In genomic region chr6:21935561-21936028, GRCh38 we compare ENCODE assay signal across 8 cellular contexts.
A peak's percentile ranks its signal among the peaks of the same experiment; 100 is the strongest.
DNase-seq lines count a peak whose midpoint lies in the region; ATAC-seq, FAIRE-seq and TF ChIP-seq lines count a peak whose summit lies in the region.

No MANE protein-coding gene starts in this region.

- WGBS in endodermal cell (ENCODE audit: insufficient coverage in 1 of 2, insufficient read length in 1 of 2), 2 experiments: 47 to 60% methylated on average over 1 to 2 of the region's 2 CpGs
- 31 to 34% methylated on average over 2 of the region's 2 CpGs for WGBS in pancreas, 2 donors
- 73% methylated on average over 2 of the region's 2 CpGs for WGBS in prostate gland

- no peak for FAIRE-seq in pancreas (lab: Jason Lieb, UNC)

- DNase-seq in Caco-2: no peak
- peak; percentile 25 to 60 for DNase-seq in NCI-H524 (lab: John Stamatoyannopoulos, UW)
- peak; percentile 78 for DNase-seq in endodermal cell
- peak in 3 of 6 donors; percentile 5 to 25 (median 19) for DNase-seq in pancreas
- no peak for DNase-seq in prostate gland (ENCODE audit: low spot score)
- no peak for DNase-seq in HuH-7 (ENCODE audit: low spot score)
- no peak for DNase-seq in NCI-H446 (lab: John Stamatoyannopoulos, UW)

- H3K4me3 Mint-ChIP-seq in Caco-2 (ENCODE audit: unreplicated experiment): no peak overlapping the region
- H3K4me3 Mint-ChIP-seq in endodermal cell: no peak overlapping the region

- no peaks in the 10 kb centered on the region for H3K4me1 ChIP-seq in Caco-2
- no peaks in the 10 kb centered on the region for H3K4me1 ChIP-seq in endodermal cell (ENCODE audit: control insufficient read depth, insufficient read depth, low read length)
- no peaks in the 10 kb centered on the region for H3K4me1 ChIP-seq in pancreas
- no peaks in the 10 kb centered on the region for H3K4me1 ChIP-seq in prostate gland (replicated peaks)

- POLR2A ChIA-PET in Caco-2 (lab: Charles Lee): no interaction called here

- H3K9ac ChIP-seq in endodermal cell (ENCODE audit: extremely low read depth, low read length, poor library complexity, severe bottlenecking): no peak overlapping the region

- H3K27ac Mint-ChIP-seq in Caco-2 (ENCODE audit: unreplicated experiment) (peak overlapping the region; percentile 25), endodermal cell (peak overlapping the region; percentile 85)

- H3K36me3 Mint-ChIP-seq in Caco-2 (ENCODE audit: insufficient read depth, unreplicated experiment) (peaks cover 6% of the 10 kb centered on the region), endodermal cell (ENCODE audit: low read depth) (peaks cover 38% of the 10 kb centered on the region)

- no TSS peak for BruUV-seq in Caco-2 (replicated peaks; lab: Mats Ljungman, UMichigan)

- H3K27me3 ChIP-seq in Caco-2 (replicated peaks; ENCODE audit: control insufficient read depth, insufficient read depth, low read length): no peaks in the 10 kb centered on the region
- H3K27me3 ChIP-seq in endodermal cell (ENCODE audit: control insufficient read depth, insufficient read depth, low read length, poor library complexity, severe bottlenecking): no peaks in the 10 kb centered on the region
- no peaks in the 10 kb centered on the region for H3K27me3 ChIP-seq in pancreas
- no peaks in the 10 kb centered on the region for H3K27me3 ChIP-seq in prostate gland (replicated peaks; ENCODE audit: insufficient read depth)

- no peaks in the 10 kb centered on the region for H3K36me3 ChIP-seq in Caco-2 (ENCODE audit: control insufficient read depth, insufficient read depth, low read length)
- peaks cover 46% of the 10 kb centered on the region for H3K36me3 ChIP-seq in endodermal cell (ENCODE audit: control insufficient read depth, insufficient read depth, low read length)
- no peaks in the 10 kb centered on the region for H3K36me3 ChIP-seq in pancreas
- H3K36me3 ChIP-seq in prostate gland: no peaks in the 10 kb centered on the region

- intact Hi-C loops in Caco-2 (cut with micrococcal nuclease; ENCODE audit: unreplicated experiment): no loop called here
- intact Hi-C loops in pancreas (cut with DNase I): no loop called here
- intact Hi-C loops in prostate gland (cut with DNase I): loop anchor here (10.0 kb wide), 1 partner anchor 271 kb away; no protein-coding TSS in a partner anchor

- CTCF ChIA-PET in Caco-2 (lab: Charles Lee): no interaction called here

- no peaks in the 10 kb centered on the region for H3K4me1 Mint-ChIP-seq in Caco-2 (ENCODE audit: low read depth, unreplicated experiment)
- peaks cover 13% of the 10 kb centered on the region for H3K4me1 Mint-ChIP-seq in endodermal cell

- H3K9me3 ChIP-seq in Caco-2 (no peaks in the 10 kb centered on the region), endodermal cell (ENCODE audit: control insufficient read depth, low read length) (peaks cover 15% of the 10 kb centered on the region), pancreas (no peaks in the 10 kb centered on the region), prostate gland (no peaks in the 10 kb centered on the region)

- peak; percentile 62 for ATAC-seq in GM19395 (IDR thresholded peaks at IDR 0.05; ENCODE audit: unreplicated experiment)
- peak in 3 of 4 donors; percentile 59 to 70 (median 65) for ATAC-seq in pancreas

- peak; percentile 55 to 57 for TF ChIP-seq CTCF in Caco-2 (IDR thresholded peaks at IDR 0.05; ENCODE audit: insufficient read depth in 1 of 2, low read depth in 1 of 2, low read length in 1 of 2, severe bottlenecking in 1 of 2, unreplicated experiment in 1 of 2)
- peak; percentile 90 for TF ChIP-seq CTCF in endodermal cell (conservative IDR thresholded peaks at IDR 0.05)
- peak in 3 of 4 donors; percentile 15 to 34 (median 32) for TF ChIP-seq CTCF in pancreas (IDR thresholded peaks at IDR 0.05)
- TF ChIP-seq CTCF in prostate gland (IDR thresholded peaks at IDR 0.05): peak in 2 of 4 experiments; percentile 30

- H3K9me3 Mint-ChIP-seq in Caco-2 (ENCODE audit: unreplicated experiment): no peaks in the 10 kb centered on the region
- H3K9me3 Mint-ChIP-seq in endodermal cell: peaks cover 10% of the 10 kb centered on the region

- no peak overlapping the region for H3K27ac ChIP-seq in endodermal cell (ENCODE audit: low read depth, low read length)
- no peak overlapping the region for H3K27ac ChIP-seq in pancreas
- H3K27ac ChIP-seq in prostate gland: no peak overlapping the region

- no peak overlapping the region for H3K4me3 ChIP-seq in Caco-2 (ENCODE audit: low read depth, low read length)
- H3K4me3 ChIP-seq in endodermal cell (ENCODE audit: low read length): no peak overlapping the region
- H3K4me3 ChIP-seq in pancreas: no peak overlapping the region
- H3K4me3 ChIP-seq in prostate gland: no peak overlapping the region

- H3K27me3 Mint-ChIP-seq in Caco-2 (ENCODE audit: insufficient read depth, unreplicated experiment) (no peaks in the 10 kb centered on the region), endodermal cell (ENCODE audit: insufficient read depth) (no peaks in the 10 kb centered on the region)

- no peak for TF ChIP-seq POLR2A in prostate gland (IDR thresholded peaks at IDR 0.05)

Comparison
In these comparisons a context has a peak if more than half of its experiments do, and no peak if none do; other contexts are left out.
1. DNase-seq: peak in NCI-H524 (2 of 2) and endodermal cell (single experiment); none in Caco-2 (0 of 2), prostate gland (single experiment), HuH-7 (single experiment) and NCI-H446 (0 of 2).